9 cellular contexts compared by ENCODE assay signal in genomic region chr7:105009667-105010537, GRCh38. TPM values are rescaled to one million over a fixed set of nuclear protein-coding genes. Genes with fewer than 3 reads are reported as not detected.
A peak's percentile ranks its signal among the peaks of the same experiment; 100 is the strongest.
DNase-seq lines count a peak whose midpoint lies in the region; ATAC-seq, FAIRE-seq and TF ChIP-seq lines count a peak whose summit lies in the region.
"Had no signal": no experiment of that assay in that cellular context is flagged by ENCODE, and none has a peak within 500 bp of the region (broad histone marks: within the 10 kb centered on the region; RNA-seq: fewer than 3 reads in every experiment).

No MANE protein-coding gene starts in this region.

- DNase-seq in activated CD4-positive, alpha-beta T cell treated with anti-CD3 and anti-CD28 coated beads, Interleukin-2, amount 10 ng/mL, durations not matched to agents 7 days and 5 days, result no peak
- no peak for DNase-seq in activated CD4-positive, alpha-beta T cell treated with anti-CD3 and anti-CD28 coated beads for 48 hours
- DNase-seq in astrocyte of the cerebellum (ENCODE audit: low read depth) (no peak), HepG2 (ENCODE audit: low spot score) (no peak), omental fat pad (ENCODE audit: low spot score) (no peak), NCI-H345 treated with DMSO at 0.1 percent for 48 hours (lab: John Stamatoyannopoulos, UW; ENCODE audit: unreplicated experiment) (no peak), sciatic nerve (ENCODE audit: low spot score) (no peak)

- intact Hi-C loops in HepG2 (cut with micrococcal nuclease; ENCODE audit: unreplicated experiment) (no loop called here), sciatic nerve (cut with DNase I) (no loop called here)

- no peaks in the 10 kb centered on the region for H3K9me3 Mint-ChIP-seq in activated CD4-positive, alpha-beta T cell treated with anti-CD3 and anti-CD28 coated beads, Interleukin-2, amount 10 ng/mL, durations not matched to agents 7 days and 5 days

- no peak for TF ChIP-seq CTCF in astrocyte of the cerebellum (IDR thresholded peaks at IDR 0.05; ENCODE audit: low read depth, low read length, missing control alignments)
- no peak for TF ChIP-seq CTCF in HepG2 (CRISPR knock-in tag; IDR thresholded peaks at IDR 0.05)
- TF ChIP-seq CTCF in omental fat pad (IDR thresholded peaks at IDR 0.05), result no peak

- H3K27ac ChIP-seq in HepG2 (ENCODE audit: extremely low read length, insufficient read depth, low read length) (no peak overlapping the region), thymus (ENCODE audit: low read depth) (peak overlapping the region; percentile 11)

- in situ Hi-C loops in astrocyte of the cerebellum (cut with HindIII; ENCODE audit: low sequenced_read_pairs), result no loop called here
- in situ Hi-C loops in HepG2 (cut with HindIII; ENCODE audit: extremely low pct_ligation_motif_present, low pct_unique_long_range_greater_than_20kb), result no loop called here

- peaks cover 0 to 10% of the 10 kb centered on the region in 2 experiments; a peak in 2 of 5 replicates for H3K36me3 ChIP-seq in HepG2 (replicated peaks in 1 of 2; ENCODE audit: control insufficient read depth in 1 of 2, insufficient read depth in 2 of 2, low read length in 2 of 2)
- H3K36me3 ChIP-seq in thymus (ENCODE audit: control insufficient read depth, insufficient read depth), result no peaks in the 10 kb centered on the region

- H3K27me3 ChIP-seq in HepG2 (ENCODE audit: control insufficient read depth in 1 of 2, insufficient read depth in 2 of 2, low read length in 2 of 2) (no peaks in the 10 kb centered on the region; a peak in 1 of 5 replicates), thymus (ENCODE audit: control insufficient read depth, insufficient read depth) (no peaks in the 10 kb centered on the region)

- no TSS peak for BruUV-seq in HepG2 (replicated peaks; lab: Mats Ljungman, UMichigan)

- H3K9me3 ChIP-seq in HepG2 (ENCODE audit: low read length), result no peaks in the 10 kb centered on the region
- H3K9me3 ChIP-seq in thymus (ENCODE audit: control insufficient read depth), result no peaks in the 10 kb centered on the region

- H4K20me1 ChIP-seq in HepG2 (ENCODE audit: insufficient read depth, low read length), result peaks cover 64% of the 10 kb centered on the region

- peak overlapping the region; percentile 96 for H3K4me3 ChIP-seq in astrocyte of the cerebellum (ENCODE audit: low read depth, low read length)
- peak overlapping the region; percentile 98 to 100 (median 99); a peak in 5 of 6 replicates for H3K4me3 ChIP-seq in HepG2 (replicated peaks in 1 of 3; ENCODE audit: insufficient read depth in 1 of 3, low read depth in 2 of 3, low read length in 3 of 3)
- H3K4me3 ChIP-seq in thymus (ENCODE audit: low read length), result peak overlapping the region; percentile 100

- H3K27me3 Mint-ChIP-seq in activated CD4-positive, alpha-beta T cell treated with anti-CD3 and anti-CD28 coated beads, Interleukin-2, amount 10 ng/mL, durations not matched to agents 7 days and 5 days, result no peaks in the 10 kb centered on the region

- peaks cover 89% of the 10 kb centered on the region for H3K79me2 ChIP-seq in HepG2 (ENCODE audit: insufficient read depth, low read length)

- H3K9ac ChIP-seq in HepG2 (ENCODE audit: insufficient read depth, low read depth, low read length), result peak overlapping the region; percentile 100

- TF ChIP-seq POLR2A in HepG2 (IDR thresholded peaks at IDR 0.05; ENCODE audit: insufficient read depth in 1 of 2, low read depth in 2 of 2, low read length in 2 of 2), result no peak

- H3K4me1 Mint-ChIP-seq in activated CD4-positive, alpha-beta T cell treated with anti-CD3 and anti-CD28 coated beads, Interleukin-2, amount 10 ng/mL, durations not matched to agents 7 days and 5 days, result peaks cover 44% of the 10 kb centered on the region

- peak overlapping the region; percentile 100 for H3K27ac Mint-ChIP-seq in activated CD4-positive, alpha-beta T cell treated with anti-CD3 and anti-CD28 coated beads, Interleukin-2, amount 10 ng/mL, durations not matched to agents 7 days and 5 days

- H3K4me2 ChIP-seq in HepG2 (ENCODE audit: low read depth, low read length), result peak overlapping the region; percentile 98

- CTCF ChIA-PET in activated CD4-positive, alpha-beta T cell treated with anti-CD3 and anti-CD28 coated beads, Interleukin-2, amount 10 ng/mL, durations not matched to agents 7 days and 5 days (lab: Charles Lee), result interaction anchor here (0.6 to 10.4 kb wide), 6 partner anchors 9 to 337 kb away, joined by 3 to 120 read pairs (median 4); no protein-coding TSS in a partner anchor
- CTCF ChIA-PET in HepG2 (lab: Yijun Ruan, JAX; ENCODE audit: low intra/inter-chr PET ratio, low total read pairs), result no interaction called here

- no peak for ATAC-seq in HepG2
- ATAC-seq in omental fat pad (ENCODE audit: low FRiP score), result no peak
- no peak for ATAC-seq in sciatic nerve

- TF ChIP-seq RAD21 in HepG2 (CRISPR knock-in tag; IDR thresholded peaks at IDR 0.05), result no peak

- no peak for TF ChIP-seq EP300 in HepG2 (IDR thresholded peaks at IDR 0.05; ENCODE audit: low read depth in 2 of 2, low read length in 2 of 2)
- no peak for TF ChIP-seq EP300 in HepG2 (CRISPR knock-in tag; IDR thresholded peaks at IDR 0.05; ENCODE audit: borderline replicate concordance)

- H3K4me3 Mint-ChIP-seq in activated CD4-positive, alpha-beta T cell treated with anti-CD3 and anti-CD28 coated beads, Interleukin-2, amount 10 ng/mL, durations not matched to agents 7 days and 5 days, result peak overlapping the region; percentile 99

- H3K4me1 ChIP-seq in HepG2 (ENCODE audit: insufficient read depth, low read length) (peaks cover 59% of the 10 kb centered on the region), thymus (ENCODE audit: control insufficient read depth, insufficient read depth, low read length) (peaks cover 17% of the 10 kb centered on the region)

- POLR2A ChIA-PET in activated CD4-positive, alpha-beta T cell treated with anti-CD3 and anti-CD28 coated beads, Interleukin-2, amount 10 ng/mL, durations not matched to agents 7 days and 5 days (lab: Charles Lee), result interaction anchor here (0.6 to 0.7 kb wide), 3 partner anchors 9 to 533 kb away, joined by 3 to 4 read pairs (median 4); no protein-coding TSS in a partner anchor
- POLR2A ChIA-PET in HepG2 (lab: Yijun Ruan, JAX), result interaction anchor here (1.0 to 4.2 kb wide), 2 partner anchors 26 to 29 kb away, joined by 3 to 35 read pairs; no protein-coding TSS in a partner anchor

- H2AFZ ChIP-seq in HepG2 (ENCODE audit: low read length), result no peak overlapping the region

- 63% methylated on average over 9 of the region's 9 CpGs for WGBS in HepG2 (ENCODE audit: low lambda C conversion rate)
- WGBS in thymus, result 58% methylated on average over 9 of the region's 9 CpGs

- no peak for FAIRE-seq in HepG2 (lab: Jason Lieb, UNC)
- FAIRE-seq: colon had no signal

- peaks cover 59% of the 10 kb centered on the region for H3K36me3 Mint-ChIP-seq in activated CD4-positive, alpha-beta T cell treated with anti-CD3 and anti-CD28 coated beads, Interleukin-2, amount 10 ng/mL, durations not matched to agents 7 days and 5 days (ENCODE audit: low read depth)

TF ChIP-seq in HepG2, 621 proteins besides CTCF, POLR2A, EP300 and RAD21 (continues in another document):
- TF ChIP-seq CC2D1A (CRISPR knock-in tag; IDR thresholded peaks at IDR 0.05) (no peak), ZBTB46 (CRISPR knock-in tag; IDR thresholded peaks at IDR 0.05; ENCODE audit: borderline replicate concordance) (no peak)

RNA-seq across cellular contexts. Expression of gene KMT2E, which starts 4.1 kb away (rescaled TPM):
- 10 to 100 TPM; 97.4 to 98.5 TPM for total RNA-seq in activated CD4-positive, alpha-beta T cell treated with anti-CD3 and anti-CD28 coated beads, Interleukin-2, amount 10 ng/mL, durations not matched to agents 7 days and 5 days
- total RNA-seq in HepG2 (2016; rRNA removed; fragmentation: Illumina TruSeq; extraction: Trizol), result 24.4 and 31.3 TPM in 2 replicates
- total RNA-seq in HepG2 (2016; cell fraction: cytosol; rRNA removed; fragmentation: Illumina TruSeq; extraction: Trizol; ENCODE audit: low read depth), result 33.8 and 35.5 TPM in 2 replicates
- total RNA-seq in HepG2 (2016; cell fraction: insoluble cytoplasmic fraction; rRNA removed; fragmentation: Illumina TruSeq; extraction: Trizol), result 22.1 and 28.1 TPM in 2 replicates
- 22.4 and 24.0 TPM in 2 replicates for total RNA-seq in HepG2 (2016; cell fraction: membrane; rRNA removed; fragmentation: Illumina TruSeq; extraction: Trizol)
- 66.2 and 71.2 TPM in 2 replicates for total RNA-seq in HepG2 (2016; cell fraction: nucleus; rRNA removed; fragmentation: Illumina TruSeq; extraction: Trizol)
- polyA plus RNA-seq in HepG2 (2011; rRNA removed), result 6.3 and 7.2 TPM in 2 replicates
- 4.4 and 6.3 TPM in 2 replicates for polyA plus RNA-seq in HepG2 (2011; cell fraction: cytosol; rRNA removed)
- polyA plus RNA-seq in HepG2 (2011; cell fraction: nucleus; rRNA removed), result 37.0 and 41.5 TPM in 2 replicates
- 22.0 and 24.0 TPM in 2 replicates for polyA plus RNA-seq in HepG2 (2012)
- 0.65 and 0.67 TPM in 2 replicates for polyA plus RNA-seq in HepG2 (2016; cell fraction: cytosol; fragmentation: Illumina TruSeq; extraction: Trizol; ENCODE audit: low read depth)
- polyA plus RNA-seq in HepG2 (2016; cell fraction: insoluble cytoplasmic fraction; fragmentation: Illumina TruSeq; extraction: Trizol; ENCODE audit: low read depth), result 15.4 and 16.5 TPM in 2 replicates
- 2.3 and 2.8 TPM in 2 replicates for polyA plus RNA-seq in HepG2 (2016; cell fraction: membrane; fragmentation: Illumina TruSeq; extraction: Trizol; ENCODE audit: low read depth)
- 36.9 and 42.5 TPM in 2 replicates for polyA plus RNA-seq in HepG2 (2016; cell fraction: nucleus; fragmentation: Illumina TruSeq; extraction: Trizol; ENCODE audit: insufficient read depth, low read depth)
- 34.9 and 41.2 TPM in 2 replicates for polyA minus RNA-seq in HepG2 (2011; rRNA and poly(A)+ RNA removed; ENCODE audit: low replicate concordance)
- polyA minus RNA-seq in HepG2 (2011; cell fraction: cytosol; rRNA and poly(A)+ RNA removed), result 15.4 and 16.4 TPM in 2 replicates
- polyA minus RNA-seq in HepG2 (2011; cell fraction: nucleus; rRNA and poly(A)+ RNA removed), result 145 and 151 TPM in 2 replicates
- 26.5 TPM for polyA plus RNA-seq in thymus
- 100 to 1,000 TPM in 2 of 4 donors, 10 to 100 TPM in 2; 75.3 to 124 (median 101) TPM for total RNA-seq in omental fat pad
- total RNA-seq in sciatic nerve, result 161 TPM
